ENCODE assay signal across 23 cellular contexts in the genomic region with DNA sequence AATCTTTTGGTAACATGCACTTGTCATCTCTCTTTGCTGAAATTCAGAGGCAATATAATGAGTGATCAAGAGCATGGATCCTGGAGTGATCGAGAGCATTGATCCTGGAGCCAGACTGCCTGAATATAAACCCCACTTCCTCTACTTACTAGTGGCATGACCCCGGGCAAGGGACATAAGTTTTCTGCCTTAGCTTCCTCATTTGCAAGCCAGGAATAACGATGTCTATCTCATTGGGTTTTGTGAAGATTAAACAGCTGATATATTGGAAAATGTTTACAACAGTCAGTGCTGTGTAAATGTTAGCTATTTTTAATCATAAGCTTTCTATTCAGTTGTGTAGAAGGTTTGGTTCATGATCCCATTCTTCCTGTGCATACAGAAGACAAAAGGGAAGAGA.
"Had no signal": no experiment of that assay in that cellular context is flagged by ENCODE, and none has a peak within 500 bp of the region (broad histone marks: within the 10 kb centered on the region; RNA-seq: fewer than 3 reads in every experiment).

No MANE protein-coding gene starts in this region.

- H3K4me3 Mint-ChIP-seq: activated B cell treated with CpG ODN at 0.5 μM for 24 hours; activated CD4-positive, alpha-beta memory T cell treated with anti-CD3 and anti-CD28 coated beads, Interleukin-2, amount 10 ng/mL, durations not matched to agents 7 days and 5 days had no signal

- ATAC-seq: activated T-cell treated with anti-CD3 and anti-CD28 coated beads, Interleukin-2, amount 50 U/mL, for 4 hours; heart right ventricle; sciatic nerve; stimulated activated naive CD8-positive, alpha-beta T cell treated with anti-CD3 and anti-CD28 coated beads, Interleukin-15, amount 100 ng/mL, for 72 hours had no signal

- H3K36me3 ChIP-seq: left ventricle myocardium inferior, transverse colon, uterus had no signal

- H3K4me2 ChIP-seq: smooth muscle cell had no signal

- H3K9me3 ChIP-seq: esophagus muscularis mucosa, heart right ventricle, left ventricle myocardium inferior, suprapubic skin, transverse colon, uterus had no signal

- H3K9me3 Mint-ChIP-seq: activated B cell treated with CpG ODN at 0.5 μM for 24 hours; activated CD4-positive, alpha-beta memory T cell treated with anti-CD3 and anti-CD28 coated beads, Interleukin-2, amount 10 ng/mL, durations not matched to agents 7 days and 5 days; activated T-cell treated with anti-CD3 and anti-CD28 coated beads, Interleukin-2, amount 50 U/mL, for 4 hours; immature natural killer cell; stimulated activated naive CD8-positive, alpha-beta T cell treated with anti-CD3 and anti-CD28 coated beads, Interleukin-15, amount 100 ng/mL, for 72 hours; T-helper 1 cell treated with Interleukin-12 subunit alpha and Interleukin-12 subunit beta and Interleukin-4 antibody, amounts not matched to agents 30 μg/mL and 1 μg/mL, for 36 hours had no signal

- H2AFZ ChIP-seq: parathyroid adenoma had no signal

- H3K4me1 ChIP-seq: parathyroid adenoma, uterus had no signal

- H3K27me3 ChIP-seq: heart right ventricle, suprapubic skin, transverse colon, uterus had no signal

- H3K4me3 ChIP-seq: esophagus muscularis mucosa, heart right ventricle, left ventricle myocardium inferior, smooth muscle cell, suprapubic skin, transverse colon, uterus had no signal

- H3K9ac ChIP-seq: parathyroid adenoma had no signal

- H3K27me3 Mint-ChIP-seq: activated B cell treated with CpG ODN at 0.5 μM for 24 hours; activated CD4-positive, alpha-beta memory T cell treated with anti-CD3 and anti-CD28 coated beads, Interleukin-2, amount 10 ng/mL, durations not matched to agents 7 days and 5 days; stimulated activated naive CD8-positive, alpha-beta T cell treated with anti-CD3 and anti-CD28 coated beads, Interleukin-15, amount 100 ng/mL, for 72 hours had no signal

- H3K27ac ChIP-seq: esophagus muscularis mucosa, heart right ventricle, left ventricle myocardium inferior, parathyroid adenoma, suprapubic skin, transverse colon, uterus had no signal

- H3K27ac Mint-ChIP-seq: activated B cell treated with CpG ODN at 0.5 μM for 24 hours; activated CD4-positive, alpha-beta memory T cell treated with anti-CD3 and anti-CD28 coated beads, Interleukin-2, amount 10 ng/mL, durations not matched to agents 7 days and 5 days; stimulated activated naive CD8-positive, alpha-beta T cell treated with anti-CD3 and anti-CD28 coated beads, Interleukin-15, amount 100 ng/mL, for 72 hours; T-helper 1 cell treated with Interleukin-12 subunit alpha and Interleukin-12 subunit beta and Interleukin-4 antibody, amounts not matched to agents 30 μg/mL and 1 μg/mL, for 36 hours had no signal

- DNase-seq: activated B cell treated with CpG ODN at 0.5 μM for 24 hours; activated CD4-positive, alpha-beta memory T cell treated with anti-CD3 and anti-CD28 coated beads, Interleukin-2, amount 10 ng/mL, durations not matched to agents 7 days and 5 days; activated CD4-positive, alpha-beta T cell treated with anti-CD3 and anti-CD28 coated beads for 4 hours; activated effector memory CD4-positive, alpha-beta T cell treated with Interleukin-2 at 50 U/mL for 16 hours; activated naive CD4-positive, alpha-beta T cell treated with anti-CD3 and anti-CD28 coated beads, Interleukin-2, amount 50 U/mL, for 16 hours; activated T-cell treated with anti-CD3 and anti-CD28 coated beads, Interleukin-2, amount 50 U/mL, for 4 hours; effector CD4-positive, alpha-beta T cell; heart right ventricle; immature natural killer cell; kidney glomerular epithelial cell; left ventricle myocardium inferior; mammary epithelial cell; midbrain; stimulated activated CD4-positive, alpha-beta T cell treated with anti-CD3 and anti-CD28 coated beads, Interleukin-4, amount 100 ng/mL, for 1 hour; stimulated activated naive CD8-positive, alpha-beta T cell treated with anti-CD3 and anti-CD28 coated beads, Interleukin-15, amount 100 ng/mL, for 72 hours; transverse colon; uterus had no signal
